Comparison of ENCODE assay signal across 19 cellular contexts in genomic region chr4:78684196-78685079, GRCh38.
DNase-seq lines count a peak whose midpoint lies in the region; ATAC-seq and TF ChIP-seq lines count a peak whose summit lies in the region.
"Had no signal": no experiment of that assay in that cellular context is flagged by ENCODE, and none has a peak within 500 bp of the region (broad histone marks: within the 10 kb centered on the region; RNA-seq: fewer than 3 reads in every experiment).

No MANE protein-coding gene starts in this region.

- H3K79me2 ChIP-seq in fibroblast of lung (ENCODE audit: control insufficient read depth, insufficient read depth, low read length), result no peaks in the 10 kb centered on the region
- H3K79me2 ChIP-seq in trophoblast cell (ENCODE audit: control insufficient read depth, insufficient read depth, low read length, poor library complexity), result no peaks in the 10 kb centered on the region
- no peaks in the 10 kb centered on the region for H3K79me2 ChIP-seq in mammary epithelial cell (ENCODE audit: insufficient read depth, low read length)

- no CpG with 5 or more reads among the region's 7 CpGs for WGBS in trophoblast cell (ENCODE audit: extremely low coverage, insufficient coverage, insufficient read length)
- 77% methylated on average over 7 of the region's 7 CpGs for WGBS in mammary epithelial cell (ENCODE audit: low coverage, missing lambda C conversion rate)

- in situ Hi-C loops in mammary epithelial cell (cut with MboI; ENCODE audit: low sequenced_read_pairs in 2 of 2), result no loop called here

- H2BK12ac ChIP-seq in trophoblast cell (ENCODE audit: low read length), result no peak overlapping the region

- H4K12ac ChIP-seq in trophoblast cell (ENCODE audit: low read depth, low read length), result no peak overlapping the region

- BruUV-seq in mammary epithelial cell (replicated peaks; lab: Mats Ljungman, UMichigan), result no TSS peak

- TF ChIP-seq CTCF in fibroblast of lung (conservative IDR thresholded peaks at IDR 0.05 in 1 of 2, IDR thresholded peaks at IDR 0.05 in 1 of 2; ENCODE audit: low read depth in 1 of 2, low read length in 2 of 2), result no peak
- TF ChIP-seq CTCF in mammary epithelial cell (conservative IDR thresholded peaks at IDR 0.05 in 1 of 2, IDR thresholded peaks at IDR 0.05 in 1 of 2; ENCODE audit: extremely low read depth in 1 of 2, insufficient read depth in 1 of 2, low read depth in 1 of 2, low read length in 2 of 2), result no peak

- H4K20me1 ChIP-seq in fibroblast of lung (ENCODE audit: control insufficient read depth, extremely low read depth, insufficient read depth, low read length) (no peaks in the 10 kb centered on the region), mammary epithelial cell (ENCODE audit: insufficient read depth, low read length) (no peaks in the 10 kb centered on the region)
- H4K20me1 ChIP-seq: BLaER1 had no signal

- H3K23ac ChIP-seq in trophoblast cell (ENCODE audit: low read length), result no peak overlapping the region

- H4K8ac ChIP-seq in trophoblast cell (ENCODE audit: low read depth, low read length), result no peak overlapping the region

- no peak overlapping the region for H3K4ac ChIP-seq in trophoblast cell (ENCODE audit: low read depth, low read length)

- H3K9ac ChIP-seq in fibroblast of lung (ENCODE audit: insufficient read depth, low read length), result no peak overlapping the region
- H3K9ac ChIP-seq in trophoblast cell (ENCODE audit: low read length), result no peak overlapping the region
- no peak overlapping the region for H3K9ac ChIP-seq in mammary epithelial cell (ENCODE audit: insufficient read depth, low read length)
- H3K9ac ChIP-seq: BLaER1 had no signal

- H3K4me2 ChIP-seq in fibroblast of lung (ENCODE audit: extremely low read depth, insufficient read depth, low read length), result no peak overlapping the region
- peak overlapping the region; percentile 26 for H3K4me2 ChIP-seq in trophoblast cell (ENCODE audit: low read length)
- no peak overlapping the region for H3K4me2 ChIP-seq in mammary epithelial cell (ENCODE audit: insufficient read depth, low read depth, low read length)
- H3K4me2 ChIP-seq: BLaER1 had no signal

- CTCF ChIA-PET in mammary epithelial cell (lab: Charles Lee; ENCODE audit: low non-redundant PET), result no interaction called here

- H3K27ac ChIP-seq in SJSA1 (peak overlapping the region; percentile 63), fibroblast of lung (ENCODE audit: insufficient read depth, low read length) (no peak overlapping the region), trophoblast cell (ENCODE audit: low read depth, low read length) (no peak overlapping the region), mammary epithelial cell (ENCODE audit: insufficient read depth, low read depth, low read length) (no peak overlapping the region)
- H3K27ac ChIP-seq: BLaER1, testis had no signal

- H3K14ac ChIP-seq in trophoblast cell (ENCODE audit: low read length), result no peak overlapping the region

- H3K18ac ChIP-seq in trophoblast cell (ENCODE audit: low read length), result no peak overlapping the region

- H3K4me3 ChIP-seq in SJSA1, result no peak overlapping the region
- no peak overlapping the region for H3K4me3 ChIP-seq in fibroblast of lung (replicated peaks in 1 of 4; ENCODE audit: control extremely low read depth in 1 of 4, insufficient read depth in 1 of 4, low read depth in 3 of 4, low read length in 4 of 4)
- no peak overlapping the region for H3K4me3 ChIP-seq in trophoblast cell (ENCODE audit: low read depth, low read length)
- no peak overlapping the region for H3K4me3 ChIP-seq in mammary epithelial cell (replicated peaks in 1 of 3; ENCODE audit: insufficient read depth in 1 of 3, low read depth in 2 of 3, low read length in 3 of 3)
- H3K4me3 ChIP-seq: BLaER1, testis had no signal

- H3K27me3 ChIP-seq in SJSA1 (replicated peaks), result no peaks in the 10 kb centered on the region
- no peaks in the 10 kb centered on the region for H3K27me3 ChIP-seq in fibroblast of lung (ENCODE audit: control insufficient read depth, insufficient read depth, low read length)
- H3K27me3 ChIP-seq in trophoblast cell (ENCODE audit: insufficient read depth, low read length), result no peaks in the 10 kb centered on the region
- H3K27me3 ChIP-seq in mammary epithelial cell (ENCODE audit: insufficient read depth, low read length), result no peaks in the 10 kb centered on the region
- H3K27me3 ChIP-seq: BLaER1, testis had no signal

- ATAC-seq in GM21619 (IDR thresholded peaks at IDR 0.05; ENCODE audit: unreplicated experiment), result no peak

- H3K36me3 ChIP-seq in SJSA1 (no peaks in the 10 kb centered on the region), fibroblast of lung (ENCODE audit: control insufficient read depth, insufficient read depth, low read length) (no peaks in the 10 kb centered on the region), trophoblast cell (ENCODE audit: control insufficient read depth in 1 of 2, insufficient read depth in 2 of 2, low read length in 2 of 2) (no peaks in the 10 kb centered on the region), mammary epithelial cell (ENCODE audit: insufficient read depth, low read length) (no peaks in the 10 kb centered on the region)
- H3K36me3 ChIP-seq: BLaER1 had no signal

- DNase-seq in GM03348 (ENCODE audit: low spot score) (peak; percentile 20), SJSA1 (ENCODE audit: low read depth in 1 of 2, low spot score in 2 of 2) (peak in 1 of 2 experiments; percentile 58), fibroblast of lung (ENCODE audit: low read depth in 2 of 2) (peak; percentile 23 to 74), trophoblast cell (peak; percentile 18 to 72), mammary epithelial cell (no peak), OCI-M1 (lab: John Stamatoyannopoulos, UW) (no peak), RKO (ENCODE audit: low spot score) (no peak)
- DNase-seq: activated CD4-positive, alpha-beta T cell treated with anti-CD3 and anti-CD28 coated beads, Interleukin-2, amount 10 ng/mL, durations not matched to agents 7 days and 5 days; activated naive CD4-positive, alpha-beta T cell treated with Interleukin-2 at 50 U/mL for 16 hours; activated T-cell treated with anti-CD3 and anti-CD28 coated beads for 4 hours; erythroblast; GDM1; NCI-H187 treated with DMSO at 0.1 percent for 48 hours; NCI-H446; RPMI8226; T-helper 1 cell; testis had no signal

- no peak overlapping the region for H4K91ac ChIP-seq in trophoblast cell (ENCODE audit: low read depth, low read length)

- H3K4me1 ChIP-seq in SJSA1 (replicated peaks) (peaks cover 13% of the 10 kb centered on the region), fibroblast of lung (ENCODE audit: control insufficient read depth, extremely low read depth, insufficient read depth, low read length) (peaks cover 6% of the 10 kb centered on the region), trophoblast cell (ENCODE audit: control insufficient read depth in 1 of 2, insufficient read depth in 2 of 2, low read length in 2 of 2) (no peaks in the 10 kb centered on the region), mammary epithelial cell (ENCODE audit: insufficient read depth, low read length) (peaks cover 7% of the 10 kb centered on the region)
- H3K4me1 ChIP-seq: BLaER1, testis had no signal

- H3K9me3 ChIP-seq in SJSA1 (replicated peaks) (no peaks in the 10 kb centered on the region), fibroblast of lung (ENCODE audit: control insufficient read depth, insufficient read depth, low read depth, low read length) (no peaks in the 10 kb centered on the region), trophoblast cell (ENCODE audit: insufficient read depth, low read depth, low read length) (no peaks in the 10 kb centered on the region), mammary epithelial cell (replicated peaks; ENCODE audit: insufficient read depth, low read length) (no peaks in the 10 kb centered on the region)
- H3K9me3 ChIP-seq: BLaER1, testis had no signal

- dilution Hi-C loops in mammary epithelial cell (cut with HindIII; ENCODE audit: low sequenced_read_pairs), result no loop called here

- H3K79me1 ChIP-seq in trophoblast cell (ENCODE audit: low read length), result no peaks in the 10 kb centered on the region

- H2AK5ac ChIP-seq in trophoblast cell (ENCODE audit: low read length), result no peak overlapping the region

- no peak overlapping the region for H2AFZ ChIP-seq in fibroblast of lung (ENCODE audit: low read length)
- H2AFZ ChIP-seq in trophoblast cell (ENCODE audit: insufficient read depth, low read length, poor library complexity), result no peak overlapping the region
- H2AFZ ChIP-seq in mammary epithelial cell (ENCODE audit: low read depth, low read length), result no peak overlapping the region

- intact Hi-C loops in mammary epithelial cell (cut with micrococcal nuclease), result no loop called here

- H2BK120ac ChIP-seq in trophoblast cell (ENCODE audit: insufficient read depth, low read length, poor library complexity), result no peak overlapping the region

- no peak overlapping the region for H2BK5ac ChIP-seq in trophoblast cell (ENCODE audit: low read depth, low read length, poor library complexity)

Comparison
In these comparisons a context has a peak if more than half of its experiments do, and no peak if none do; other contexts are left out.
1. DNase-seq: peak in GM03348 (single experiment), fibroblast of lung (2 of 2) and trophoblast cell (2 of 2); none in mammary epithelial cell (single experiment), OCI-M1 (single experiment) and RKO (single experiment).